In the genomic region with DNA sequence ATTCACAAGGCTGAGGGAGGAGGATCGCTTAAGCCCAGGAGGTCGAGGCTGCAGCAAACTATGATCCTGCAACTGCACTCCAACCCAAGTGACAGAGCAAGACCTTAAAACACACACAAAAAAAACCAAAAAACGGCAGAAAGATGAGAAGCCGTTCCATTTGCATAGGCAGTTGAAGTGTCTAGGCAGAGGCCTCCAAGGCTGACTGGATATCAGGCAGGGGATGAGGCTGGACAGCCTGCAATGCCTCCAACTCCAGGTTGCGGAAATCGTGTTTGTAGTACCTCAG, we compare ENCODE assay signal across 1 cellular context.
TF ChIP-seq lines count a peak whose summit lies in the region.

No MANE protein-coding gene starts in this region.

TF ChIP-seq in HepG2, 621 proteins besides CTCF, POLR2A, EP300 and RAD21 (continued from another document):
- TF ChIP-seq ZBTB4 (CRISPR knock-in tag; IDR thresholded peaks at IDR 0.05; ENCODE audit: borderline replicate concordance) (no peak; the same call in 1 of the 2 replicates), CBX5 (CRISPR knock-in tag; IDR thresholded peaks at IDR 0.05; ENCODE audit: borderline replicate concordance) (peak; percentile 81; the same call in 1 of the 2 replicates), ZNF12 (CRISPR knock-in tag; IDR thresholded peaks at IDR 0.05) (0 out of 2 replicates have a peak, but pooled peaks have one; percentile 24), ZNF770 (CRISPR knock-in tag; IDR thresholded peaks at IDR 0.05) (peak; percentile 78), KDM3A (CRISPR knock-in tag; IDR thresholded peaks at IDR 0.05; ENCODE audit: low read depth) (no peak), ELF3 (CRISPR knock-in tag; IDR thresholded peaks at IDR 0.05) (peak; percentile 46; the same call in 1 of the 2 replicates), ZNF260 (CRISPR knock-in tag; IDR thresholded peaks at IDR 0.05; ENCODE audit: borderline replicate concordance, low read depth) (no peak), ZNF724P (CRISPR knock-in tag; IDR thresholded peaks at IDR 0.05; ENCODE audit: borderline replicate concordance) (no peak), SMC3 (IDR thresholded peaks at IDR 0.05; ENCODE audit: low read length) (no peak), ZNF746 (CRISPR knock-in tag; IDR thresholded peaks at IDR 0.05) (no peak), ZMYM2 (CRISPR knock-in tag; IDR thresholded peaks at IDR 0.05) (no peak), FLYWCH1 (CRISPR knock-in tag; IDR thresholded peaks at IDR 0.05) (no peak), ZNF646 (CRISPR knock-in tag; IDR thresholded peaks at IDR 0.05) (no peak), CBFB (CRISPR knock-in tag; IDR thresholded peaks at IDR 0.05) (peak; percentile 10; the same call in 1 of the 2 replicates), ZNF749 (CRISPR knock-in tag; IDR thresholded peaks at IDR 0.05; ENCODE audit: borderline replicate concordance) (no peak), ETV5 (CRISPR knock-in tag; IDR thresholded peaks at IDR 0.05; ENCODE audit: borderline replicate concordance) (peak; percentile 45; the same call in 1 of the 2 replicates), ZNF773 (CRISPR knock-in tag; IDR thresholded peaks at IDR 0.05; ENCODE audit: borderline replicate concordance) (no peak), ZNF34 (CRISPR knock-in tag; IDR thresholded peaks at IDR 0.05; ENCODE audit: borderline replicate concordance) (no peak), CBX1 (IDR thresholded peaks at IDR 0.05; ENCODE audit: low read depth) (no peak), ZNF235 (CRISPR knock-in tag; IDR thresholded peaks at IDR 0.05; ENCODE audit: borderline replicate concordance) (no peak), ZNF780A (CRISPR knock-in tag; IDR thresholded peaks at IDR 0.05) (no peak), SAP130 (CRISPR knock-in tag; IDR thresholded peaks at IDR 0.05; ENCODE audit: low read depth) (no peak)
- TF ChIP-seq, protein P1, sequence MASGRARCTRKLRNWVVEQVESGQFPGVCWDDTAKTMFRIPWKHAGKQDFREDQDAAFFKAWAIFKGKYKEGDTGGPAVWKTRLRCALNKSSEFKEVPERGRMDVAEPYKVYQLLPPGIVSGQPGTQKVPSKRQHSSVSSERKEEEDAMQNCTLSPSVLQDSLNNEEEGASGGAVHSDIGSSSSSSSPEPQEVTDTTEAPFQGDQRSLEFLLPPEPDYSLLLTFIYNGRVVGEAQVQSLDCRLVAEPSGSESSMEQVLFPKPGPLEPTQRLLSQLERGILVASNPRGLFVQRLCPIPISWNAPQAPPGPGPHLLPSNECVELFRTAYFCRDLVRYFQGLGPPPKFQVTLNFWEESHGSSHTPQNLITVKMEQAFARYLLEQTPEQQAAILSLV (CRISPR knock-in tag; IDR thresholded peaks at IDR 0.05; ENCODE audit: borderline replicate concordance) = no peak
- TF ChIP-seq, protein P2, sequence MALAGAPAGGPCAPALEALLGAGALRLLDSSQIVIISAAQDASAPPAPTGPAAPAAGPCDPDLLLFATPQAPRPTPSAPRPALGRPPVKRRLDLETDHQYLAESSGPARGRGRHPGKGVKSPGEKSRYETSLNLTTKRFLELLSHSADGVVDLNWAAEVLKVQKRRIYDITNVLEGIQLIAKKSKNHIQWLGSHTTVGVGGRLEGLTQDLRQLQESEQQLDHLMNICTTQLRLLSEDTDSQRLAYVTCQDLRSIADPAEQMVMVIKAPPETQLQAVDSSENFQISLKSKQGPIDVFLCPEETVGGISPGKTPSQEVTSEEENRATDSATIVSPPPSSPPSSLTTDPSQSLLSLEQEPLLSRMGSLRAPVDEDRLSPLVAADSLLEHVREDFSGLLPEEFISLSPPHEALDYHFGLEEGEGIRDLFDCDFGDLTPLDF (CRISPR knock-in tag; IDR thresholded peaks at IDR 0.05) = no peak
- TF ChIP-seq, protein P3, sequence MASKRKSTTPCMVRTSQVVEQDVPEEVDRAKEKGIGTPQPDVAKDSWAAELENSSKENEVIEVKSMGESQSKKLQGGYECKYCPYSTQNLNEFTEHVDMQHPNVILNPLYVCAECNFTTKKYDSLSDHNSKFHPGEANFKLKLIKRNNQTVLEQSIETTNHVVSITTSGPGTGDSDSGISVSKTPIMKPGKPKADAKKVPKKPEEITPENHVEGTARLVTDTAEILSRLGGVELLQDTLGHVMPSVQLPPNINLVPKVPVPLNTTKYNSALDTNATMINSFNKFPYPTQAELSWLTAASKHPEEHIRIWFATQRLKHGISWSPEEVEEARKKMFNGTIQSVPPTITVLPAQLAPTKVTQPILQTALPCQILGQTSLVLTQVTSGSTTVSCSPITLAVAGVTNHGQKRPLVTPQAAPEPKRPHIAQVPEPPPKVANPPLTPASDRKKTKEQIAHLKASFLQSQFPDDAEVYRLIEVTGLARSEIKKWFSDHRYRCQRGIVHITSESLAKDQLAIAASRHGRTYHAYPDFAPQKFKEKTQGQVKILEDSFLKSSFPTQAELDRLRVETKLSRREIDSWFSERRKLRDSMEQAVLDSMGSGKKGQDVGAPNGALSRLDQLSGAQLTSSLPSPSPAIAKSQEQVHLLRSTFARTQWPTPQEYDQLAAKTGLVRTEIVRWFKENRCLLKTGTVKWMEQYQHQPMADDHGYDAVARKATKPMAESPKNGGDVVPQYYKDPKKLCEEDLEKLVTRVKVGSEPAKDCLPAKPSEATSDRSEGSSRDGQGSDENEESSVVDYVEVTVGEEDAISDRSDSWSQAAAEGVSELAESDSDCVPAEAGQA (IDR thresholded peaks at IDR 0.05; ENCODE audit: low read depth) = no peak
- TF ChIP-seq, protein P3 (CRISPR knock-in tag; IDR thresholded peaks at IDR 0.05; ENCODE audit: borderline replicate concordance) = no peak
- TF ChIP-seq, protein P4, sequence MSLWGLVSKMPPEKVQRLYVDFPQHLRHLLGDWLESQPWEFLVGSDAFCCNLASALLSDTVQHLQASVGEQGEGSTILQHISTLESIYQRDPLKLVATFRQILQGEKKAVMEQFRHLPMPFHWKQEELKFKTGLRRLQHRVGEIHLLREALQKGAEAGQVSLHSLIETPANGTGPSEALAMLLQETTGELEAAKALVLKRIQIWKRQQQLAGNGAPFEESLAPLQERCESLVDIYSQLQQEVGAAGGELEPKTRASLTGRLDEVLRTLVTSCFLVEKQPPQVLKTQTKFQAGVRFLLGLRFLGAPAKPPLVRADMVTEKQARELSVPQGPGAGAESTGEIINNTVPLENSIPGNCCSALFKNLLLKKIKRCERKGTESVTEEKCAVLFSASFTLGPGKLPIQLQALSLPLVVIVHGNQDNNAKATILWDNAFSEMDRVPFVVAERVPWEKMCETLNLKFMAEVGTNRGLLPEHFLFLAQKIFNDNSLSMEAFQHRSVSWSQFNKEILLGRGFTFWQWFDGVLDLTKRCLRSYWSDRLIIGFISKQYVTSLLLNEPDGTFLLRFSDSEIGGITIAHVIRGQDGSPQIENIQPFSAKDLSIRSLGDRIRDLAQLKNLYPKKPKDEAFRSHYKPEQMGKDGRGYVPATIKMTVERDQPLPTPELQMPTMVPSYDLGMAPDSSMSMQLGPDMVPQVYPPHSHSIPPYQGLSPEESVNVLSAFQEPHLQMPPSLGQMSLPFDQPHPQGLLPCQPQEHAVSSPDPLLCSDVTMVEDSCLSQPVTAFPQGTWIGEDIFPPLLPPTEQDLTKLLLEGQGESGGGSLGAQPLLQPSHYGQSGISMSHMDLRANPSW (CRISPR knock-in tag; IDR thresholded peaks at IDR 0.05; ENCODE audit: borderline replicate concordance) = no peak
